ENCODE assay signal across 8 cellular contexts in genomic region chr19:13094771-13095392, GRCh38. TPM values are rescaled to one million over a fixed set of nuclear protein-coding genes. Genes with fewer than 3 reads are reported as not detected.
A peak's percentile ranks its signal among the peaks of the same experiment; 100 is the strongest.
DNase-seq lines count a peak whose midpoint lies in the region; ATAC-seq, FAIRE-seq and TF ChIP-seq lines count a peak whose summit lies in the region.

No MANE protein-coding gene starts in this region.

- FAIRE-seq in A549 (lab: Jason Lieb, UNC), result no peak

- H3K9me3 ChIP-seq in A549 (no peaks in the 10 kb centered on the region), WERI-Rb-1 (ENCODE audit: severe bottlenecking) (no peaks in the 10 kb centered on the region), lower lobe of right lung (no peaks in the 10 kb centered on the region)

- H3K4me3 ChIP-seq in A549 (no peak overlapping the region), WERI-Rb-1 (ENCODE audit: low read depth, low read length) (no peak overlapping the region), lower lobe of right lung (peak overlapping the region; percentile 57)

- CTCF ChIA-PET in A549 (lab: Yijun Ruan, JAX) (interaction anchor here (0.8 to 9.1 kb wide), 30 partner anchors 10 to 168 kb away, joined by 3 to 309 read pairs (median 8); partner anchors contain the start of genes IER2 and STX10), GM10248 (lab: Yijun Ruan, JAX) (interaction anchor here (0.9 to 8.9 kb wide), 32 partner anchors 10 to 328 kb away, joined by 3 to 183 read pairs (median 5); partner anchors contain the start of gene DAND5)

- peak overlapping the region; percentile 28; the same call in 2 of the 3 replicates for H3K4me2 ChIP-seq in A549

- TF ChIP-seq EP300 in A549 (IDR thresholded peaks at IDR 0.05), result no peak

- H3K27me3 ChIP-seq in WERI-Rb-1 (ENCODE audit: insufficient read depth, low read depth, severe bottlenecking), result no peaks in the 10 kb centered on the region
- H3K27me3 ChIP-seq in lower lobe of right lung (ENCODE audit: low read depth), result no peaks in the 10 kb centered on the region

- no peaks in the 10 kb centered on the region for H3K36me3 ChIP-seq in WERI-Rb-1
- peaks cover 26% of the 10 kb centered on the region for H3K36me3 ChIP-seq in lower lobe of right lung

- TF ChIP-seq RAD21 in A549 (conservative IDR thresholded peaks at IDR 0.05 in 1 of 2, IDR thresholded peaks at IDR 0.05 in 1 of 2), result no peak

- intact Hi-C loops in lower lobe of right lung (cut with DNase I), result no loop called here

- H3K4me1 ChIP-seq in A549 (peaks cover 57% of the 10 kb centered on the region), lower lobe of right lung (peaks cover 86% of the 10 kb centered on the region)

- POLR2A ChIA-PET in A549 (lab: Yijun Ruan, JAX), result no interaction called here
- POLR2A ChIA-PET in GM10248 (lab: Yijun Ruan, JAX), result interaction anchor here (1.6 kb wide), 1 partner anchor 155 kb away, joined by 3 read pairs; no protein-coding TSS in a partner anchor

- DNase-seq in A549 (ENCODE audit: low read depth in 1 of 2, low spot score in 1 of 2) (no peak), GM10248 (ENCODE audit: extremely low spot score) (peak; percentile 67), WERI-Rb-1 (peak; percentile 39), lower lobe of right lung (no peak), left lobe of liver (ENCODE audit: low spot score) (no peak), NCI-H1092 (lab: John Stamatoyannopoulos, UW) (no peak)
- no peak for DNase-seq in activated naive CD4-positive, alpha-beta T cell treated with anti-CD3 and anti-CD28 coated beads, Interleukin-2, amount 50 U/mL, for 16 hours

- no peak for TF ChIP-seq POLR2A in A549 (IDR thresholded peaks at IDR 0.05; ENCODE audit: low read length)

- peak; percentile 17 to 49; a peak in 3 of 6 replicates for ATAC-seq in A549
- ATAC-seq in lower lobe of right lung, result no peak
- ATAC-seq in left lobe of liver, result no peak
- no peak for ATAC-seq in GM21423 (IDR thresholded peaks at IDR 0.05; ENCODE audit: unreplicated experiment)

- H3K27ac ChIP-seq in A549 (peak overlapping the region in 1 of 2 experiments; percentile 16; a peak in 1 of 6 replicates), WERI-Rb-1 (no peak overlapping the region), lower lobe of right lung (peak overlapping the region; percentile 96)

- WGBS in A549 (ENCODE audit: missing lambda C conversion rate), result 64% methylated on average over 11 of the region's 16 CpGs

- TF ChIP-seq CTCF in A549 (IDR thresholded peaks at IDR 0.05), result no peak
- TF ChIP-seq CTCF in GM10248 (IDR thresholded peaks at IDR 0.05; ENCODE audit: control extremely low read depth, extremely low read depth, low read depth, missing control alignments), result no peak
- no peak for TF ChIP-seq CTCF in WERI-Rb-1 (IDR thresholded peaks at IDR 0.05; ENCODE audit: low read depth, low read length)
- TF ChIP-seq CTCF in lower lobe of right lung (IDR thresholded peaks at IDR 0.05), result no peak

TF ChIP-seq in A549, 52 proteins besides CTCF, POLR2A, EP300 and RAD21:
- TF ChIP-seq HOXB13 (CRISPR knock-in tag; IDR thresholded peaks at IDR 0.05; ENCODE audit: low read depth) (no peak), RNF2 (IDR thresholded peaks at IDR 0.05; ENCODE audit: borderline replicate concordance, low read depth) (no peak), MAZ (IDR thresholded peaks at IDR 0.05; ENCODE audit: borderline replicate concordance, low read depth, low read length) (no peak), CHD2 (IDR thresholded peaks at IDR 0.05; ENCODE audit: low read length, partially characterized antibody) (no peak), JUNB (IDR thresholded peaks at IDR 0.05) (no peak), GATA3 (IDR thresholded peaks at IDR 0.05; ENCODE audit: borderline replicate concordance) (no peak), HMGXB4 (CRISPR knock-in tag; IDR thresholded peaks at IDR 0.05; ENCODE audit: borderline replicate concordance) (no peak)
TF ChIP-seq in A549: peak in this region for 0.

RNA-seq across cellular contexts. Expression of gene LYL1, which starts 7.8 kb away (rescaled TPM):
- 0.08 and 0.26 TPM in 2 replicates for polyA plus RNA-seq in A549 (2011; rRNA removed)
- polyA plus RNA-seq in A549 (2012; cell fraction: cytosol; rRNA removed), result 0.50 and 0.82 TPM in 2 replicates
- polyA plus RNA-seq in A549 (2012; cell fraction: nucleus; rRNA removed), result 0.66 and 1.2 TPM in 2 replicates
- 0.30 to 0.82 TPM (median 0.39 TPM) in 3 replicates for polyA plus RNA-seq in A549 (2017; fragmentation: RNase III; extraction: RNeasy Plus Mini Kit Qiagen cat#74134 plus additional on column Dnase treatment)
- 0.15 and 0.21 TPM in 2 replicates for polyA minus RNA-seq in A549 (2011; rRNA and poly(A)+ RNA removed)
- total RNA-seq in lower lobe of right lung, result 27.2 TPM
- total RNA-seq in left lobe of liver, result 1.5 TPM

RNA-seq across cellular contexts. Expression of gene TRMT1, which starts 21.7 kb away (rescaled TPM):
- 16.3 and 18.2 TPM in 2 replicates for polyA plus RNA-seq in A549 (2011; rRNA removed)
- polyA plus RNA-seq in A549 (2012; cell fraction: cytosol; rRNA removed), result 57.5 and 67.4 TPM in 2 replicates
- polyA plus RNA-seq in A549 (2012; cell fraction: nucleus; rRNA removed), result 388 and 458 TPM in 2 replicates
- 29.8 to 40.2 TPM (median 35.2 TPM) in 3 replicates for polyA plus RNA-seq in A549 (2017; fragmentation: RNase III; extraction: RNeasy Plus Mini Kit Qiagen cat#74134 plus additional on column Dnase treatment)
- 16.9 and 24.9 TPM in 2 replicates for polyA minus RNA-seq in A549 (2011; rRNA and poly(A)+ RNA removed)
- 29.3 TPM for total RNA-seq in lower lobe of right lung
- 15.8 TPM for total RNA-seq in left lobe of liver

RNA-seq across cellular contexts. Expression of gene NACC1, which starts 23.2 kb away (rescaled TPM):
- polyA plus RNA-seq in A549 (2011; rRNA removed) (26.1 and 30.0 TPM in 2 replicates), A549 (2017; fragmentation: RNase III; extraction: RNeasy Plus Mini Kit Qiagen cat#74134 plus additional on column Dnase treatment) (32.4 to 39.8 TPM (median 37.9 TPM) in 3 replicates)
- 117 and 155 TPM in 2 replicates for polyA plus RNA-seq in A549 (2012; cell fraction: cytosol; rRNA removed)
- polyA plus RNA-seq in A549 (2012; cell fraction: nucleus; rRNA removed), result 158 and 206 TPM in 2 replicates
- polyA minus RNA-seq in A549 (2011; rRNA and poly(A)+ RNA removed), result 20.0 and 30.9 TPM in 2 replicates
- total RNA-seq in lower lobe of right lung (35.2 TPM), left lobe of liver (26.7 TPM)

RNA-seq across cellular contexts. Expression of gene STX10, which starts 55.3 kb away (rescaled TPM):
- polyA plus RNA-seq in A549 (2011; rRNA removed) (39.1 and 41.5 TPM in 2 replicates), A549 (2017; fragmentation: RNase III; extraction: RNeasy Plus Mini Kit Qiagen cat#74134 plus additional on column Dnase treatment) (56.1 to 63.6 TPM (median 61.2 TPM) in 3 replicates)
- polyA plus RNA-seq in A549 (2012; cell fraction: cytosol; rRNA removed), result 83.3 and 89.9 TPM in 2 replicates
- 115 and 121 TPM in 2 replicates for polyA plus RNA-seq in A549 (2012; cell fraction: nucleus; rRNA removed)
- 26.2 and 39.5 TPM in 2 replicates for polyA minus RNA-seq in A549 (2011; rRNA and poly(A)+ RNA removed)
- total RNA-seq in lower lobe of right lung (82.7 TPM), left lobe of liver (22.7 TPM)

RNA-seq across cellular contexts. Expression of gene IER2, which starts 55.3 kb away (rescaled TPM):
- polyA plus RNA-seq in A549 (2011; rRNA removed) (52.5 and 75.7 TPM in 2 replicates), A549 (2017; fragmentation: RNase III; extraction: RNeasy Plus Mini Kit Qiagen cat#74134 plus additional on column Dnase treatment) (35.9 to 39.9 TPM (median 36.7 TPM) in 3 replicates)
- 137 and 174 TPM in 2 replicates for polyA plus RNA-seq in A549 (2012; cell fraction: cytosol; rRNA removed)
- 300 and 360 TPM in 2 replicates for polyA plus RNA-seq in A549 (2012; cell fraction: nucleus; rRNA removed)
- 16.9 and 26.4 TPM in 2 replicates for polyA minus RNA-seq in A549 (2011; rRNA and poly(A)+ RNA removed)
- total RNA-seq in lower lobe of right lung (80.2 TPM), left lobe of liver (26.5 TPM)

Comparison
In these comparisons a context has a peak if more than half of its experiments do, and no peak if none do; other contexts are left out.
1. ATAC-seq: peak in A549 (2 of 2); none in lower lobe of right lung (0 of 2), left lobe of liver (single experiment) and GM21423 (single experiment).
2. DNase-seq: peak in GM10248 (single experiment) and WERI-Rb-1 (single experiment); none in A549 (0 of 2), lower lobe of right lung (single experiment), activated naive CD4-positive, alpha-beta T cell treated with anti-CD3 and anti-CD28 coated beads, Interleukin-2, amount 50 U/mL, for 16 hours (single experiment), left lobe of liver (single experiment) and NCI-H1092 (single experiment).
3. RNA of gene LYL1, which starts 7.8 kb away (total RNA-seq): 27.2 TPM in lower lobe of right lung (single experiment); 1.5 TPM in left lobe of liver (single experiment); every median in the first group is over 10 times any median in the second.